ENCODE assay signal across 34 cellular contexts in genomic region chr7:139525750-139526149, GRCh38. TPM values are rescaled to one million over a fixed set of nuclear protein-coding genes. Genes with fewer than 3 reads are reported as not detected.
"Had no signal": no experiment of that assay in that cellular context is flagged by ENCODE, and none has a peak within 500 bp of the region (broad histone marks: within the 10 kb centered on the region; RNA-seq: fewer than 3 reads in every experiment).

No MANE protein-coding gene starts in this region.

- H3K36me3 ChIP-seq: brain microvascular endothelial cell, Peyer's patch, SJSA1 had no signal

- ATAC-seq: activated CD4-positive, alpha-beta T cell treated with anti-CD3 and anti-CD28 coated beads for 36 hours; activated CD4-positive, CD25-positive, alpha-beta regulatory T cell treated with anti-CD3 and anti-CD28 coated beads, Interleukin-2, amount 50 U/mL, for 24 hours; activated CD8-positive, alpha-beta T cell treated with anti-CD3 and anti-CD28 coated beads, Interleukin-2, amount 10 ng/mL, durations not matched to agents 7 days and 5 days; activated naive CD4-positive, alpha-beta T cell treated with anti-CD3 and anti-CD28 coated beads, Interleukin-2, amount 50 U/mL, for 72 hours; PC-3; WTC11 had no signal

- H3K4me1 ChIP-seq: Peyer's patch had no signal

- H3K9me3 Mint-ChIP-seq: activated CD4-positive, alpha-beta T cell treated with anti-CD3 and anti-CD28 coated beads, Interleukin-2, amount 10 ng/mL, durations not matched to agents 7 days and 5 days; activated naive CD4-positive, alpha-beta T cell treated with anti-CD3 and anti-CD28 coated beads for 36 hours; activated T-cell treated with anti-CD3 and anti-CD28 coated beads, Interleukin-2, amount 50 U/mL, for 24 hours; activated T-helper 2 cell treated with anti-CD3 and anti-CD28 coated beads, Interferon-gamma antibody, Interleukin-2, Interleukin-4, amounts not matched to agents 10 μg/mL and 5 μg/mL and 100 μg/mL, durations not matched to agents 14 hours and 24 hours and 36 hours; T-helper 1 cell treated with Interleukin-12 subunit alpha and Interleukin-12 subunit beta and Interleukin-4 antibody, amounts not matched to agents 30 μg/mL and 1 μg/mL, for 36 hours; T-helper 2 cell treated with Interferon-gamma antibody and Interleukin-4, amounts not matched to agents 5 μg/mL and 100 μg/mL, for 36 hours had no signal

- H3K4me3 ChIP-seq: Peyer's patch, SJSA1 had no signal

- H3K4me2 ChIP-seq: SK-N-SH had no signal

- H3K27ac ChIP-seq: brain microvascular endothelial cell, Peyer's patch, SJSA1 had no signal

- H3K4me3 Mint-ChIP-seq: activated CD4-positive, alpha-beta T cell treated with anti-CD3 and anti-CD28 coated beads for 36 hours; activated CD4-positive, alpha-beta T cell treated with anti-CD3 and anti-CD28 coated beads, Interleukin-2, amount 10 ng/mL, durations not matched to agents 7 days and 5 days; activated CD8-positive, alpha-beta T cell treated with anti-CD3 and anti-CD28 coated beads, Interleukin-2, amount 10 ng/mL, durations not matched to agents 7 days and 5 days; activated naive CD4-positive, alpha-beta T cell treated with anti-CD3 and anti-CD28 coated beads for 36 hours; activated T-cell treated with anti-CD3 and anti-CD28 coated beads, Interleukin-2, amount 50 U/mL, for 24 hours; T-helper 1 cell treated with Interleukin-12 subunit alpha and Interleukin-12 subunit beta and Interleukin-4 antibody, amounts not matched to agents 30 μg/mL and 1 μg/mL, for 36 hours; T-helper 2 cell treated with Interferon-gamma antibody and Interleukin-4, amounts not matched to agents 5 μg/mL and 100 μg/mL, for 36 hours; WTC11 had no signal

- DNase-seq: activated CD4-positive, alpha-beta T cell treated with anti-CD3 and anti-CD28 coated beads for 36 hours; activated CD4-positive, alpha-beta T cell treated with anti-CD3 and anti-CD28 coated beads, Interleukin-2, amount 10 ng/mL, durations not matched to agents 7 days and 5 days; activated CD4-positive, alpha-beta T cell treated with anti-CD3 and anti-CD28 coated beads, Interleukin-2, amount 50 U/mL, for 48 hours; activated CD8-positive, alpha-beta T cell treated with anti-CD3 and anti-CD28 coated beads, Interleukin-2, amount 10 ng/mL, durations not matched to agents 7 days and 5 days; activated gamma-delta T cell; activated naive CD4-positive, alpha-beta T cell treated with anti-CD3 and anti-CD28 coated beads for 36 hours; activated T-cell treated with anti-CD3 and anti-CD28 coated beads, Interleukin-2, amount 50 U/mL, for 24 hours; amniotic stem cell; aorta; brain microvascular endothelial cell; central memory CD4-positive, alpha-beta T cell; Kasumi-1; KG1; MM.1S; MV-4-11; NCI-H1092; NCI-H1436 treated with DMSO at 0.1 percent for 48 hours; NCI-H1694 treated with DMSO at 0.1 percent for 48 hours; NCI-H2029; NCI-H345; NCI-H524 treated with DMSO at 0.1 percent for 48 hours; PC-3; Peyer's patch; RPMI8226; SHP77 treated with DMSO at 0.1 percent for 48 hours; SK-N-SH had no signal

- H3K9me3 ChIP-seq: Peyer's patch, SJSA1, SK-N-SH had no signal

- H3K27ac Mint-ChIP-seq: activated CD4-positive, alpha-beta T cell treated with anti-CD3 and anti-CD28 coated beads for 36 hours; activated CD4-positive, alpha-beta T cell treated with anti-CD3 and anti-CD28 coated beads, Interleukin-2, amount 10 ng/mL, durations not matched to agents 7 days and 5 days; activated CD8-positive, alpha-beta T cell treated with anti-CD3 and anti-CD28 coated beads, Interleukin-2, amount 10 ng/mL, durations not matched to agents 7 days and 5 days; activated naive CD4-positive, alpha-beta T cell treated with anti-CD3 and anti-CD28 coated beads for 36 hours; activated naive CD4-positive, alpha-beta T cell treated with anti-CD3 and anti-CD28 coated beads, Interleukin-2, amount 50 U/mL, for 72 hours; activated T-cell treated with anti-CD3 and anti-CD28 coated beads, Interleukin-2, amount 50 U/mL, for 24 hours; activated T-helper 2 cell treated with anti-CD3 and anti-CD28 coated beads, Interferon-gamma antibody, Interleukin-2, Interleukin-4, amounts not matched to agents 10 μg/mL and 5 μg/mL and 100 μg/mL, durations not matched to agents 14 hours and 24 hours and 36 hours; T-helper 1 cell treated with Interleukin-12 subunit alpha and Interleukin-12 subunit beta and Interleukin-4 antibody, amounts not matched to agents 30 μg/mL and 1 μg/mL, for 36 hours; T-helper 2 cell treated with Interferon-gamma antibody and Interleukin-4, amounts not matched to agents 5 μg/mL and 100 μg/mL, for 36 hours; WTC11 had no signal

- H3K36me3 Mint-ChIP-seq: WTC11 had no signal

- H3K9ac ChIP-seq: SK-N-SH had no signal

RNA-seq across cellular contexts. Expression of gene CLEC2L, which starts 2.3 kb away (rescaled TPM):
- total RNA-seq: activated CD4-positive, alpha-beta T cell treated with anti-CD3 and anti-CD28 coated beads for 36 hours; activated CD4-positive, alpha-beta T cell treated with anti-CD3 and anti-CD28 coated beads, Interleukin-2, amount 10 ng/mL, durations not matched to agents 7 days and 5 days; activated CD8-positive, alpha-beta T cell treated with anti-CD3 and anti-CD28 coated beads, Interleukin-2, amount 10 ng/mL, durations not matched to agents 7 days and 5 days; activated naive CD4-positive, alpha-beta T cell treated with anti-CD3 and anti-CD28 coated beads for 36 hours; activated naive CD4-positive, alpha-beta T cell treated with anti-CD3 and anti-CD28 coated beads, Interleukin-2, amount 50 U/mL, for 72 hours; activated T-helper 2 cell treated with anti-CD3 and anti-CD28 coated beads, Interferon-gamma antibody, Interleukin-2, Interleukin-4, amounts not matched to agents 10 μg/mL and 5 μg/mL and 100 μg/mL, durations not matched to agents 14 hours and 24 hours and 36 hours; aorta; NCI-H460; PC-3; Peyer's patch; SJSA1 had no signal
- polyA plus RNA-seq: aorta, SK-N-SH had no signal

RNA-seq across cellular contexts. Expression of gene KLRG2, which starts 42.3 kb away (rescaled TPM):
- total RNA-seq: activated CD4-positive, alpha-beta T cell treated with anti-CD3 and anti-CD28 coated beads, Interleukin-2, amount 10 ng/mL, durations not matched to agents 7 days and 5 days; activated CD8-positive, alpha-beta T cell treated with anti-CD3 and anti-CD28 coated beads, Interleukin-2, amount 10 ng/mL, durations not matched to agents 7 days and 5 days; aorta; Peyer's patch; SJSA1 had no signal
- polyA plus RNA-seq: aorta had no signal
